In genomic region chr1:155092131-155092530, GRCh38 we compare ENCODE assay signal across 12 cellular contexts. TPM values are rescaled to one million over a fixed set of nuclear protein-coding genes. Genes with fewer than 3 reads are reported as not detected.
A peak's percentile ranks its signal among the peaks of the same experiment; 100 is the strongest.
DNase-seq lines count a peak whose midpoint lies in the region; ATAC-seq, FAIRE-seq and TF ChIP-seq lines count a peak whose summit lies in the region.
"Had no signal": no experiment of that assay in that cellular context is flagged by ENCODE, and none has a peak within 500 bp of the region (broad histone marks: within the 10 kb centered on the region; RNA-seq: fewer than 3 reads in every experiment).

No MANE protein-coding gene starts in this region.

- CTCF ChIA-PET in H1 (lab: Charles Lee; ENCODE audit: partially characterized antibody): interaction anchor here (0.8 to 6.3 kb wide), 35 partner anchors 12 to 226 kb away, joined by 3 to 215 read pairs (median 7); partner anchors contain the start of genes ADAM15, EFNA3, EFNA4 and KRTCAP2

- H3K4me1 ChIP-seq in H1 (replicated peaks in 1 of 4; ENCODE audit: control insufficient read depth in 3 of 4, insufficient read depth in 4 of 4, low read length in 3 of 4) (peaks cover 0 to 10% (median 8%) of the 10 kb centered on the region in 4 experiments; a peak in 5 of 7 replicates), spleen (peaks cover 0 to 27% (median 13%) of the 10 kb centered on the region in 6 donors)

- no peak overlapping the region for H3K23ac ChIP-seq in H1 (ENCODE audit: insufficient read length)

- H3K4me1 Mint-ChIP-seq in activated T-cell treated with anti-CD3 and anti-CD28 coated beads, Interleukin-2, amount 50 U/mL, for 72 hours (ENCODE audit: low read depth): peaks cover 11% of the 10 kb centered on the region

- no peak for FAIRE-seq in H1 (lab: Jason Lieb, UNC)
- FAIRE-seq: H54 had no signal

- H2BK120ac ChIP-seq in H1 (replicated peaks; ENCODE audit: low read depth, low read length): no peak overlapping the region

- H3K79me2 ChIP-seq in H1 (ENCODE audit: control insufficient read depth in 1 of 2, insufficient read depth in 2 of 2, low read length in 2 of 2): no peaks in the 10 kb centered on the region

- no peaks in the 10 kb centered on the region for H3K9me3 Mint-ChIP-seq in activated T-cell treated with anti-CD3 and anti-CD28 coated beads, Interleukin-2, amount 50 U/mL, for 72 hours
- H3K9me3 Mint-ChIP-seq: CD14-positive monocyte, HFFc6 had no signal

- H4K5ac ChIP-seq in H1 (ENCODE audit: insufficient read length, low read depth, low read length): no peak overlapping the region

- no peak overlapping the region for H4K91ac ChIP-seq in H1 (replicated peaks; ENCODE audit: insufficient read length, low read length)

- H3K4me2 ChIP-seq in H1 (ENCODE audit: insufficient read depth in 1 of 2, low read depth in 2 of 2, low read length in 2 of 2): 0 out of 4 replicates have a peak overlapping the region, but pooled peaks of 1 of the 2 experiments have one; percentile 1
- H3K4me2 ChIP-seq: SK-N-SH had no signal

- no peak overlapping the region for H3K4ac ChIP-seq in H1 (replicated peaks; ENCODE audit: insufficient read length, low read depth, low read length)

- TF ChIP-seq EP300 in H1 (IDR thresholded peaks at IDR 0.05; ENCODE audit: borderline replicate concordance in 1 of 2, low read depth in 2 of 2, low read length in 2 of 2): no peak

- DNase-seq in D341Med (ENCODE audit: low spot score): peak; percentile 25
- DNase-seq in H1 (ENCODE audit: low read depth in 1 of 2, low spot score in 2 of 2): no peak
- peak; percentile 47 for DNase-seq in spleen
- DNase-seq in NCI-H1417 (lab: John Stamatoyannopoulos, UW): no peak
- DNase-seq in activated T-cell treated with anti-CD3 and anti-CD28 coated beads, Interleukin-2, amount 50 U/mL, for 72 hours: no peak
- DNase-seq in lower leg skin (ENCODE audit: low spot score in 2 of 2): no peak
- DNase-seq: GF-D8, SIG-M5 had no signal

- no peak for TF ChIP-seq POLR2A in H1 (IDR thresholded peaks at IDR 0.05; ENCODE audit: control extremely low read depth in 1 of 2, low read depth in 2 of 2, low read length in 2 of 2)
- TF ChIP-seq POLR2A in spleen (IDR thresholded peaks at IDR 0.05): no peak
- no peak for TF ChIP-seq POLR2A in lower leg skin (IDR thresholded peaks at IDR 0.05)

- TF ChIP-seq CTCF in H1 (IDR thresholded peaks at IDR 0.05; ENCODE audit: control extremely low read depth in 1 of 3, insufficient read depth in 1 of 3, low read depth in 1 of 3, low read length in 3 of 3): no peak
- TF ChIP-seq CTCF in spleen (IDR thresholded peaks at IDR 0.05 in 8 of 11, conservative IDR thresholded peaks at IDR 0.05 in 3 of 11): no peak
- no peak for TF ChIP-seq CTCF in lower leg skin (IDR thresholded peaks at IDR 0.05)

- peak overlapping the region; percentile 69; the same call in 1 of the 2 replicates for H2AK5ac ChIP-seq in H1 (ENCODE audit: low read depth, low read length)

- peaks cover 8% of the 10 kb centered on the region for H3K27me3 Mint-ChIP-seq in activated T-cell treated with anti-CD3 and anti-CD28 coated beads, Interleukin-2, amount 50 U/mL, for 72 hours (ENCODE audit: low read depth)

- no peaks in the 10 kb centered on the region for H3K23me2 ChIP-seq in H1 (ENCODE audit: low read depth, low read length)

- H3K9me3 ChIP-seq in H1 (ENCODE audit: insufficient read depth in 2 of 2, low read depth in 1 of 2, low read length in 1 of 2) (no peaks in the 10 kb centered on the region), spleen (no peaks in the 10 kb centered on the region)
- H3K9me3 ChIP-seq: SK-N-SH had no signal

- H3K36me3 ChIP-seq in H1 (ENCODE audit: control insufficient read depth in 2 of 4, insufficient read depth in 4 of 4, low read length in 3 of 4) (no peaks in the 10 kb centered on the region), spleen (no peaks in the 10 kb centered on the region)

- no peak overlapping the region for H3K27ac ChIP-seq in H1 (ENCODE audit: low read depth, low read length)
- H3K27ac ChIP-seq in spleen: no peak overlapping the region

- no peak overlapping the region for H3K14ac ChIP-seq in H1 (ENCODE audit: insufficient read length)

- no peak overlapping the region for H3K9ac ChIP-seq in H1 (replicated peaks in 1 of 4; ENCODE audit: extremely low read depth in 1 of 4, low read depth in 3 of 4, low read length in 3 of 4)
- H3K9ac ChIP-seq: SK-N-SH had no signal

- H3K27ac Mint-ChIP-seq in activated T-cell treated with anti-CD3 and anti-CD28 coated beads, Interleukin-2, amount 50 U/mL, for 72 hours: no peak overlapping the region
- H3K27ac Mint-ChIP-seq: CD14-positive monocyte, HFFc6 had no signal

- 98% methylated on average over 6 of the region's 6 CpGs; no CpG with 5 or more reads in 1 of the 2 experiments for WGBS in H1 (ENCODE audit: extremely low coverage in 1 of 2, insufficient coverage in 1 of 2, insufficient read length in 1 of 2, insufficient replicate concordance in 2 of 2, low coverage in 1 of 2, low lambda C conversion rate in 2 of 2, missing lambda C conversion rate in 1 of 2), 2 experiments
- 84 to 94% (median 89%) methylated on average over 5 to 6 of the region's 6 CpGs for WGBS in spleen, 5 donors
- 76 to 90% methylated on average over 5 to 6 of the region's 6 CpGs for WGBS in lower leg skin, 2 donors

- TF ChIP-seq RAD21 in H1 (IDR thresholded peaks at IDR 0.05 in 1 of 2, conservative IDR thresholded peaks at IDR 0.05 in 1 of 2; ENCODE audit: low read depth in 2 of 2, low read length in 2 of 2): no peak

- no peaks in the 10 kb centered on the region for H3K36me3 Mint-ChIP-seq in activated T-cell treated with anti-CD3 and anti-CD28 coated beads, Interleukin-2, amount 50 U/mL, for 72 hours (ENCODE audit: insufficient read depth in 2 of 2)

- H3K56ac ChIP-seq in H1 (replicated peaks; ENCODE audit: insufficient read length, low read depth, low read length): no peak overlapping the region

- no peaks in the 10 kb centered on the region for H4K20me1 ChIP-seq in H1 (replicated peaks in 1 of 2; ENCODE audit: control insufficient read depth in 1 of 2, insufficient read depth in 2 of 2, low read length in 2 of 2)

- no peak overlapping the region for H2AFZ ChIP-seq in H1 (ENCODE audit: low read length)

- peak overlapping the region; percentile 21; the same call in 1 of the 2 replicates for H3K18ac ChIP-seq in H1 (ENCODE audit: extremely low read depth, low read length)

- intact Hi-C loops in spleen (cut with DNase I; ENCODE audit: low total_unique reads): no loop called here
- intact Hi-C loops in lower leg skin (cut with DNase I; ENCODE audit: low total_unique reads): no loop called here

- H2BK20ac ChIP-seq in H1 (ENCODE audit: low read length): no peak overlapping the region

- H3K79me1 ChIP-seq in H1 (ENCODE audit: low read depth, low read length): no peaks in the 10 kb centered on the region

- H3K4me3 ChIP-seq in H1 (ENCODE audit: extremely low read depth in 1 of 4, insufficient read depth in 2 of 4, low read depth in 3 of 4, low read length in 4 of 4) (no peak overlapping the region), spleen (no peak overlapping the region), lower leg skin (ENCODE audit: low read depth, poor library complexity, severe bottlenecking) (no peak overlapping the region)

- POLR2A ChIA-PET in H1 (lab: Charles Lee; ENCODE audit: partially characterized antibody): interaction anchor here (0.7 to 1.8 kb wide), 5 partner anchors 20 to 81 kb away, joined by 4 to 7 read pairs (median 7); partner anchors contain the start of gene KRTCAP2

- peaks cover 0 to 13% (median 2%) of the 10 kb centered on the region in 4 experiments; a peak in 2 of 7 replicates for H3K27me3 ChIP-seq in H1 (replicated peaks in 1 of 4; ENCODE audit: control insufficient read depth in 3 of 4, extremely low read depth in 1 of 4, insufficient read depth in 3 of 4, low read length in 3 of 4)
- H3K27me3 ChIP-seq in spleen (replicated peaks in 1 of 7): peaks cover 0 to 25% (median 0%) of the 10 kb centered on the region in 7 donors

- H3K4me3 Mint-ChIP-seq in activated T-cell treated with anti-CD3 and anti-CD28 coated beads, Interleukin-2, amount 50 U/mL, for 72 hours: no peak overlapping the region
- H3K4me3 Mint-ChIP-seq: CD14-positive monocyte, HFFc6 had no signal

- 0 out of 2 replicates have a peak overlapping the region, but pooled peaks have one; percentile 39 for H2BK12ac ChIP-seq in H1 (ENCODE audit: low read depth, low read length)

- H4K8ac ChIP-seq in H1 (ENCODE audit: extremely low read depth, insufficient read depth, low read length): no peak overlapping the region

- no peak overlapping the region for H2BK5ac ChIP-seq in H1 (ENCODE audit: low read depth, low read length)

- no peak for ATAC-seq in activated T-cell treated with anti-CD3 and anti-CD28 coated beads, Interleukin-2, amount 50 U/mL, for 72 hours (replicated peaks in 1 of 2)

- peak overlapping the region; percentile 90; the same call in 1 of the 2 replicates for H2BK15ac ChIP-seq in H1 (ENCODE audit: low read length)

RNA-seq across cellular contexts. Expression of gene EFNA3, which starts 13.5 kb away (rescaled TPM):
- 10.8 and 11.6 TPM in 2 replicates for total RNA-seq in H1 (2021; fragmentation: NEBNext Ultra II Directional; extraction: Animal tissue kit (Norgen Biotek cat#: 25700))
- 13.8 and 18.7 TPM in 2 replicates for polyA plus RNA-seq in H1 (2011; rRNA removed)
- 9.6 TPM for polyA plus RNA-seq in H1 (2011; cell fraction: cytosol; rRNA removed)
- polyA plus RNA-seq in H1 (2011; cell fraction: nucleus; rRNA removed): 14.5 TPM
- 7.9 to 16.6 TPM (median 13.5 TPM) in 4 replicates for polyA plus RNA-seq in H1 (2012, experiment 1 of 2)
- 13.4 TPM for polyA plus RNA-seq in H1 (2012, experiment 2 of 2)
- 11.6 TPM for polyA plus RNA-seq in H1 (2013, experiment 1 of 2)
- 10.9 TPM for polyA plus RNA-seq in H1 (2013, experiment 2 of 2)
- polyA minus RNA-seq in H1 (2011; rRNA and poly(A)+ RNA removed): 5.2 and 7.7 TPM in 2 replicates
- 2.1 TPM for polyA minus RNA-seq in H1 (2011; cell fraction: cytosol; rRNA and poly(A)+ RNA removed)
- polyA minus RNA-seq in H1 (2011; cell fraction: nucleus; rRNA and poly(A)+ RNA removed): 5.4 TPM
- 1 to 10 TPM in 6 of 7 donors, not detected in 1; 1.6 to 4.3 (median 2.4) TPM for total RNA-seq in spleen
- polyA plus RNA-seq in spleen: 1 to 10 TPM; 1.4 to 2.0 (median 1.7) TPM
- total RNA-seq in activated T-cell treated with anti-CD3 and anti-CD28 coated beads, Interleukin-2, amount 50 U/mL, for 72 hours: 1 to 10 TPM; 4.1 to 4.7 TPM
- total RNA-seq in lower leg skin: 100 to 1,000 TPM; 111 to 150 (median 129) TPM

RNA-seq across cellular contexts. Expression of gene EFNA4, which starts 28.6 kb away (rescaled TPM):
- total RNA-seq in H1 (2021; fragmentation: NEBNext Ultra II Directional; extraction: Animal tissue kit (Norgen Biotek cat#: 25700)): 18.5 and 21.9 TPM in 2 replicates
- polyA plus RNA-seq in H1 (2011; rRNA removed) (23.2 and 23.9 TPM in 2 replicates), spleen (1 to 10 TPM; 7.3 to 9.5 (median 8.7) TPM)
- 21.9 TPM for polyA plus RNA-seq in H1 (2011; cell fraction: cytosol; rRNA removed)
- polyA plus RNA-seq in H1 (2011; cell fraction: nucleus; rRNA removed): 30.6 TPM
- 19.2 to 24.8 TPM (median 23.5 TPM) in 4 replicates for polyA plus RNA-seq in H1 (2012, experiment 1 of 2)
- polyA plus RNA-seq in H1 (2012, experiment 2 of 2): 37.0 TPM
- polyA plus RNA-seq in H1 (2013, experiment 1 of 2): 27.7 TPM
- polyA plus RNA-seq in H1 (2013, experiment 2 of 2): 31.5 TPM
- polyA minus RNA-seq in H1 (2011; rRNA and poly(A)+ RNA removed): 13.4 and 16.4 TPM in 2 replicates
- 10.6 TPM for polyA minus RNA-seq in H1 (2011; cell fraction: cytosol; rRNA and poly(A)+ RNA removed)
- 8.8 TPM for polyA minus RNA-seq in H1 (2011; cell fraction: nucleus; rRNA and poly(A)+ RNA removed)
- total RNA-seq in spleen (1 to 10 TPM; 4.6 to 7.7 (median 6.0) TPM), lower leg skin (10 to 100 TPM; 29.5 to 66.6 (median 52.9) TPM)
- total RNA-seq in activated T-cell treated with anti-CD3 and anti-CD28 coated beads, Interleukin-2, amount 50 U/mL, for 72 hours: 1 to 10 TPM; 3.4 to 4.0 TPM

RNA-seq across cellular contexts. Expression of gene EFNA1, which starts 35.5 kb away (rescaled TPM):
- 4.0 and 4.9 TPM in 2 replicates for total RNA-seq in H1 (2021; fragmentation: NEBNext Ultra II Directional; extraction: Animal tissue kit (Norgen Biotek cat#: 25700))
- polyA plus RNA-seq in H1 (2011; rRNA removed) (11.8 and 14.6 TPM in 2 replicates), spleen (1 to 10 TPM; 3.7 to 8.0 (median 7.8) TPM)
- polyA plus RNA-seq in H1 (2011; cell fraction: cytosol; rRNA removed): 12.1 TPM
- polyA plus RNA-seq in H1 (2011; cell fraction: nucleus; rRNA removed): 8.9 TPM
- polyA plus RNA-seq in H1 (2012, experiment 1 of 2): 5.4 to 7.8 TPM (median 6.7 TPM) in 4 replicates
- 4.6 TPM for polyA plus RNA-seq in H1 (2012, experiment 2 of 2)
- polyA plus RNA-seq in H1 (2013, experiment 1 of 2): 3.8 TPM
- polyA plus RNA-seq in H1 (2013, experiment 2 of 2): 4.2 TPM
- 7.3 and 12.6 TPM in 2 replicates for polyA minus RNA-seq in H1 (2011; rRNA and poly(A)+ RNA removed)
- 13.0 TPM for polyA minus RNA-seq in H1 (2011; cell fraction: cytosol; rRNA and poly(A)+ RNA removed)
- 9.7 TPM for polyA minus RNA-seq in H1 (2011; cell fraction: nucleus; rRNA and poly(A)+ RNA removed)
- total RNA-seq in spleen (10 to 100 TPM in 5 of 7 donors, 1 to 10 TPM in 2; 8.0 to 19.4 (median 10.3) TPM), lower leg skin (100 to 1,000 TPM; 125 to 235 (median 185) TPM)
- 1 to 10 TPM in 1 of 2 donors, under 1 TPM in 1; 1.00 to 1.4 TPM for total RNA-seq in activated T-cell treated with anti-CD3 and anti-CD28 coated beads, Interleukin-2, amount 50 U/mL, for 72 hours
- polyA plus RNA-seq: CD14-positive monocyte had no signal

RNA-seq across cellular contexts. Expression of gene ADAM15, which starts 41.0 kb away (rescaled TPM):
- 32.2 and 32.9 TPM in 2 replicates for total RNA-seq in H1 (2021; fragmentation: NEBNext Ultra II Directional; extraction: Animal tissue kit (Norgen Biotek cat#: 25700))
- polyA plus RNA-seq in H1 (2011; rRNA removed) (37.6 and 51.2 TPM in 2 replicates), spleen (100 to 1,000 TPM in 2 of 3 donors, 10 to 100 TPM in 1; 76.4 to 313 (median 286) TPM)
- polyA plus RNA-seq in H1 (2011; cell fraction: cytosol; rRNA removed): 30.7 TPM
- polyA plus RNA-seq in H1 (2011; cell fraction: nucleus; rRNA removed): 105 TPM
- 19.9 to 42.2 TPM (median 37.8 TPM) in 4 replicates for polyA plus RNA-seq in H1 (2012, experiment 1 of 2)
- 40.9 TPM for polyA plus RNA-seq in H1 (2012, experiment 2 of 2)
- polyA plus RNA-seq in H1 (2013, experiment 1 of 2): 29.2 TPM
- polyA plus RNA-seq in H1 (2013, experiment 2 of 2): 29.2 TPM
- 40.1 and 41.1 TPM in 2 replicates for polyA minus RNA-seq in H1 (2011; rRNA and poly(A)+ RNA removed)
- polyA minus RNA-seq in H1 (2011; cell fraction: cytosol; rRNA and poly(A)+ RNA removed): 45.4 TPM
- polyA minus RNA-seq in H1 (2011; cell fraction: nucleus; rRNA and poly(A)+ RNA removed): 30.4 TPM
- total RNA-seq in spleen (100 to 1,000 TPM in 2 of 7 donors, 10 to 100 TPM in 5; 70.8 to 205 (median 84.6) TPM), lower leg skin (100 to 1,000 TPM; 232 to 289 (median 279) TPM)
- 10 to 100 TPM; 40.8 to 42.1 TPM for total RNA-seq in activated T-cell treated with anti-CD3 and anti-CD28 coated beads, Interleukin-2, amount 50 U/mL, for 72 hours

RNA-seq across cellular contexts. Expression of gene SLC50A1, which starts 43.5 kb away (rescaled TPM):
- total RNA-seq in H1 (2021; fragmentation: NEBNext Ultra II Directional; extraction: Animal tissue kit (Norgen Biotek cat#: 25700)): 36.5 and 41.6 TPM in 2 replicates
- 80.7 and 90.8 TPM in 2 replicates for polyA plus RNA-seq in H1 (2011; rRNA removed)
- polyA plus RNA-seq in H1 (2011; cell fraction: cytosol; rRNA removed): 61.8 TPM
- 34.9 TPM for polyA plus RNA-seq in H1 (2011; cell fraction: nucleus; rRNA removed)
- polyA plus RNA-seq in H1 (2012, experiment 1 of 2): 36.0 to 50.1 TPM (median 39.0 TPM) in 4 replicates
- polyA plus RNA-seq in H1 (2012, experiment 2 of 2): 56.4 TPM
- polyA plus RNA-seq in H1 (2013, experiment 1 of 2): 47.5 TPM
- 50.4 TPM for polyA plus RNA-seq in H1 (2013, experiment 2 of 2)
- polyA minus RNA-seq in H1 (2011; rRNA and poly(A)+ RNA removed): 42.3 and 45.2 TPM in 2 replicates
- polyA minus RNA-seq in H1 (2011; cell fraction: cytosol; rRNA and poly(A)+ RNA removed): 19.9 TPM
- 14.1 TPM for polyA minus RNA-seq in H1 (2011; cell fraction: nucleus; rRNA and poly(A)+ RNA removed)
- 10 to 100 TPM; 28.4 to 41.4 (median 38.2) TPM for total RNA-seq in spleen
- polyA plus RNA-seq in spleen: 10 to 100 TPM; 60.1 to 73.8 (median 72.5) TPM
- 10 to 100 TPM; 65.0 to 66.3 TPM for total RNA-seq in activated T-cell treated with anti-CD3 and anti-CD28 coated beads, Interleukin-2, amount 50 U/mL, for 72 hours
- total RNA-seq in lower leg skin: 10 to 100 TPM; 33.3 to 59.4 (median 43.7) TPM

Comparison
In these comparisons a context has a peak if more than half of its experiments do, and no peak if none do; other contexts are left out.
1. DNase-seq: peak in D341Med (single experiment) and spleen (single experiment); none in H1 (0 of 2), NCI-H1417 (0 of 3), activated T-cell treated with anti-CD3 and anti-CD28 coated beads, Interleukin-2, amount 50 U/mL, for 72 hours (0 of 2) and lower leg skin (0 of 2).
2. RNA of gene EFNA1, which starts 35.5 kb away (total RNA-seq): 125 to 235 TPM in lower leg skin; 8.0 to 19.4 TPM in spleen, 4.0 to 4.9 TPM in H1 and 1.00 to 1.4 TPM in activated T-cell treated with anti-CD3 and anti-CD28 coated beads, Interleukin-2, amount 50 U/mL, for 72 hours; every median in the first group is over 4 times any median in the second.